1 cellular context compared by ENCODE assay signal in the genomic region with DNA sequence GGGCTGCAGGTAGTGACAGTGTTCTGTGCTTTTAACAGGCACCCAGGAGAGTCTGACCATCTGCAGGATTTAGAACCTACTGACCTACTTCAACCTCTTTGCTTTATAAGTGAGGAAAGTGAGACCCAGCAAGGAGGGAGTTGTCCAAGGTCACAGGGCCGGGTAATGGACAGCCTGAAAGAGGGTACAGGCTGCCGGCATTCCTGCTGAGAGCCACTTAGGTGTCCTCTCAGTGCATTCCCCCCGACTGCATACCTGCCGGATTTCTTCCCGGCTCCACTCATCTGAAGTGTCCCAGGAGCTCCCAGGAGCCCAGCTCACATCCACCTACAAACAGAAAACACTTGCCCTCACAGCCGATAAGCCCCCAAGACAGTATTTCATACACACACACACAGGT.
TF ChIP-seq lines count a peak whose summit lies in the region.

No MANE protein-coding gene starts in this region.

TF ChIP-seq in A549, 52 proteins besides CTCF, POLR2A, EP300 and RAD21:
- no peak for TF ChIP-seq SMC3 (IDR thresholded peaks at IDR 0.05)
- TF ChIP-seq MAFK (IDR thresholded peaks at IDR 0.05; ENCODE audit: partially characterized antibody), result no peak
- no peak for TF ChIP-seq MAZ (IDR thresholded peaks at IDR 0.05; ENCODE audit: borderline replicate concordance, low read depth, low read length)
- no peak for TF ChIP-seq EHF (CRISPR knock-in tag; IDR thresholded peaks at IDR 0.05)
- TF ChIP-seq, protein P1, sequence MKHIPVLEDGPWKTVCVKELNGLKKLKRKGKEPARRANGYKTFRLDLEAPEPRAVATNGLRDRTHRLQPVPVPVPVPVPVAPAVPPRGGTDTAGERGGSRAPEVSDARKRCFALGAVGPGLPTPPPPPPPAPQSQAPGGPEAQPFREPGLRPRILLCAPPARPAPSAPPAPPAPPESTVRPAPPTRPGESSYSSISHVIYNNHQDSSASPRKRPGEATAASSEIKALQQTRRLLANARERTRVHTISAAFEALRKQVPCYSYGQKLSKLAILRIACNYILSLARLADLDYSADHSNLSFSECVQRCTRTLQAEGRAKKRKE (CRISPR knock-in tag; IDR thresholded peaks at IDR 0.05; ENCODE audit: low read depth), result no peak
- no peak for TF ChIP-seq HOXB13 (CRISPR knock-in tag; IDR thresholded peaks at IDR 0.05; ENCODE audit: low read depth)
- TF ChIP-seq HEYL (CRISPR knock-in tag; IDR thresholded peaks at IDR 0.05), result no peak
- no peak for TF ChIP-seq FOSL2 (IDR thresholded peaks at IDR 0.05)
- no peak for TF ChIP-seq FOSL2 (CRISPR knock-in tag; IDR thresholded peaks at IDR 0.05)
- no peak for TF ChIP-seq CEBPB (IDR thresholded peaks at IDR 0.05)
- TF ChIP-seq KDM5A (IDR thresholded peaks at IDR 0.05), result no peak
- no peak for TF ChIP-seq NPAS2 (CRISPR knock-in tag; IDR thresholded peaks at IDR 0.05; ENCODE audit: borderline replicate concordance)
- TF ChIP-seq CHD4 (IDR thresholded peaks at IDR 0.05; ENCODE audit: borderline replicate concordance), result no peak
- TF ChIP-seq KDM1A (IDR thresholded peaks at IDR 0.05; ENCODE audit: low read depth), result no peak
- TF ChIP-seq ESRRA (IDR thresholded peaks at IDR 0.05; ENCODE audit: borderline replicate concordance, low read length), result no peak
- no peak for TF ChIP-seq JUNB (IDR thresholded peaks at IDR 0.05)
- no peak for TF ChIP-seq TP53 (CRISPR knock-in tag; IDR thresholded peaks at IDR 0.05)
- TF ChIP-seq FOSB (CRISPR knock-in tag; IDR thresholded peaks at IDR 0.05), result no peak
- no peak for TF ChIP-seq HDAC2 (IDR thresholded peaks at IDR 0.05)
- no peak for TF ChIP-seq POLR2AphosphoS2 (conservative IDR thresholded peaks at IDR 0.05; ENCODE audit: low read length)
TF ChIP-seq in A549: peak in this region for 0.
